19 cellular contexts compared by ENCODE assay signal in genomic region chr4:78765607-78766006, GRCh38. TPM values are rescaled to one million over a fixed set of nuclear protein-coding genes. Genes with fewer than 3 reads are reported as not detected.
DNase-seq lines count a peak whose midpoint lies in the region; ATAC-seq, FAIRE-seq and TF ChIP-seq lines count a peak whose summit lies in the region.
"Had no signal": no experiment of that assay in that cellular context is flagged by ENCODE, and none has a peak within 500 bp of the region (broad histone marks: within the 10 kb centered on the region; RNA-seq: fewer than 3 reads in every experiment).

No MANE protein-coding gene starts in this region.

- H3K27me3 ChIP-seq in keratinocyte (ENCODE audit: control insufficient read depth, extremely low read depth, insufficient read depth, low read length) = no peaks in the 10 kb centered on the region
- H3K27me3 ChIP-seq in ovary = no peaks in the 10 kb centered on the region
- no peaks in the 10 kb centered on the region for H3K27me3 ChIP-seq in naive thymus-derived CD4-positive, alpha-beta T cell (ENCODE audit: control insufficient read depth in 2 of 2, insufficient read depth in 2 of 2, low read length in 2 of 2)
- H3K27me3 ChIP-seq: SJSA1 had no signal

- WGBS in ovary, 3 donors = 2 to 5% (median 4%) methylated on average over 1 of the region's 1 CpG

- H3K4me1 ChIP-seq in OCI-LY7 (ENCODE audit: insufficient read depth, low read length, poor library complexity, severe bottlenecking) (peaks cover 33% of the 10 kb centered on the region), keratinocyte (ENCODE audit: control insufficient read depth, extremely low read depth, insufficient read depth, low read length) (peaks cover 20% of the 10 kb centered on the region), ovary (ENCODE audit: insufficient read depth) (no peaks in the 10 kb centered on the region)
- no peaks in the 10 kb centered on the region for H3K4me1 ChIP-seq in naive thymus-derived CD4-positive, alpha-beta T cell (ENCODE audit: control insufficient read depth in 2 of 2, insufficient read depth in 2 of 2, low read length in 2 of 2)

- ATAC-seq in activated naive CD8-positive, alpha-beta T cell treated with anti-CD3 and anti-CD28 coated beads, Interleukin-2, amount 50 U/mL, for 24 hours = no peak
- no peak for ATAC-seq in activated CD8-positive, alpha-beta T cell treated with anti-CD3 and anti-CD28 coated beads for 36 hours
- no peak for ATAC-seq in HG03025 (IDR thresholded peaks at IDR 0.05; ENCODE audit: low FRiP score, unreplicated experiment)
- no peak for ATAC-seq in naive thymus-derived CD4-positive, alpha-beta T cell

- POLR2A ChIA-PET in OCI-LY7 (lab: Charles Lee) = interaction anchor here (1.0 to 7.4 kb wide), 10 partner anchors 9 to 111 kb away, joined by 3 to 73 read pairs (median 4); no protein-coding TSS in a partner anchor
- POLR2A ChIA-PET in activated CD8-positive, alpha-beta T cell treated with anti-CD3 and anti-CD28 coated beads for 36 hours (lab: Charles Lee) = no interaction called here
- POLR2A ChIA-PET in naive thymus-derived CD4-positive, alpha-beta T cell (lab: Charles Lee) = no interaction called here

- peak overlapping the region; percentile 81 for H2AFZ ChIP-seq in OCI-LY7 (ENCODE audit: low read length)
- H2AFZ ChIP-seq in keratinocyte (ENCODE audit: control insufficient read depth, low read length) = no peak overlapping the region

- H3K27me3 Mint-ChIP-seq in activated naive CD8-positive, alpha-beta T cell treated with anti-CD3 and anti-CD28 coated beads, Interleukin-2, amount 50 U/mL, for 24 hours = no peaks in the 10 kb centered on the region
- H3K27me3 Mint-ChIP-seq in activated naive CD8-positive, alpha-beta T cell treated with anti-CD3 and anti-CD28 coated beads for 36 hours = no peaks in the 10 kb centered on the region
- H3K27me3 Mint-ChIP-seq in activated CD8-positive, alpha-beta T cell treated with anti-CD3 and anti-CD28 coated beads for 36 hours = peaks cover 3% of the 10 kb centered on the region
- peaks cover 0 to 6% (median 0%) of the 10 kb centered on the region in 5 donors for H3K27me3 Mint-ChIP-seq in naive thymus-derived CD4-positive, alpha-beta T cell
- H3K27me3 Mint-ChIP-seq: CD4-positive, alpha-beta memory T cell had no signal

- H3K36me3 Mint-ChIP-seq in activated naive CD8-positive, alpha-beta T cell treated with anti-CD3 and anti-CD28 coated beads, Interleukin-2, amount 50 U/mL, for 24 hours (ENCODE audit: low read depth) = no peaks in the 10 kb centered on the region
- no peaks in the 10 kb centered on the region for H3K36me3 Mint-ChIP-seq in activated naive CD8-positive, alpha-beta T cell treated with anti-CD3 and anti-CD28 coated beads for 36 hours
- H3K36me3 Mint-ChIP-seq in activated CD8-positive, alpha-beta T cell treated with anti-CD3 and anti-CD28 coated beads for 36 hours (ENCODE audit: low read depth) = no peaks in the 10 kb centered on the region
- H3K36me3 Mint-ChIP-seq in naive thymus-derived CD4-positive, alpha-beta T cell = peaks cover 0 to 2% (median 0%) of the 10 kb centered on the region in 5 donors
- H3K36me3 Mint-ChIP-seq: CD4-positive, alpha-beta memory T cell had no signal

- H3K4me2 ChIP-seq in OCI-LY7 (ENCODE audit: low read length) (peak overlapping the region; percentile 56), keratinocyte (ENCODE audit: control insufficient read depth, extremely low read depth, insufficient read depth, low read depth, low read length) (no peak overlapping the region)

- H3K4me3 ChIP-seq in OCI-LY7 (ENCODE audit: low read depth, low read length, poor library complexity, severe bottlenecking) (no peak overlapping the region), keratinocyte (ENCODE audit: control insufficient read depth in 2 of 3, extremely low read depth in 1 of 3, insufficient read depth in 2 of 3, low read depth in 1 of 3, low read length in 3 of 3) (no peak overlapping the region), ovary (no peak overlapping the region)
- H3K4me3 ChIP-seq in naive thymus-derived CD4-positive, alpha-beta T cell (ENCODE audit: low read length) = no peak overlapping the region
- H3K4me3 ChIP-seq: SJSA1 had no signal

- peak; percentile 36 for FAIRE-seq in keratinocyte (lab: Jason Lieb, UNC)

- no TSS peak for BruUV-seq in OCI-LY7 (replicated peaks; lab: Mats Ljungman, UMichigan)

- H4K20me1 ChIP-seq in OCI-LY7 (ENCODE audit: insufficient read depth, low read length) = no peaks in the 10 kb centered on the region
- H4K20me1 ChIP-seq in keratinocyte (ENCODE audit: control insufficient read depth, extremely low read depth, insufficient read depth, low read length) = no peaks in the 10 kb centered on the region

- dilution Hi-C loops in keratinocyte (cut with MboI; ENCODE audit: extremely low pct_ligation_motif_present, low sequenced_read_pairs) = no loop called here

- no peak for TF ChIP-seq POLR2A in ovary (IDR thresholded peaks at IDR 0.05)

- CTCF ChIA-PET in OCI-LY7 (lab: Charles Lee; ENCODE audit: unreplicated experiment) = interaction anchor here (1.1 kb wide), 1 partner anchor 15 kb away, joined by 3 read pairs; no protein-coding TSS in a partner anchor
- CTCF ChIA-PET in activated CD8-positive, alpha-beta T cell treated with anti-CD3 and anti-CD28 coated beads for 36 hours (lab: Charles Lee) = interaction anchor here (1.1 kb wide), 1 partner anchor 9 kb away, joined by 3 read pairs; no protein-coding TSS in a partner anchor
- CTCF ChIA-PET in naive thymus-derived CD4-positive, alpha-beta T cell (lab: Charles Lee) = no interaction called here

- intact Hi-C loops in OCI-LY7 (cut with micrococcal nuclease; ENCODE audit: unreplicated experiment) (no loop called here), ovary (cut with DNase I) (no loop called here)
- intact Hi-C loops in activated CD8-positive, alpha-beta T cell treated with anti-CD3 and anti-CD28 coated beads for 36 hours (cut with micrococcal nuclease) = no loop called here
- intact Hi-C loops in naive thymus-derived CD4-positive, alpha-beta T cell (cut with micrococcal nuclease) = no loop called here

- H3K4me1 Mint-ChIP-seq in activated naive CD8-positive, alpha-beta T cell treated with anti-CD3 and anti-CD28 coated beads, Interleukin-2, amount 50 U/mL, for 24 hours = peaks cover 29% of the 10 kb centered on the region
- H3K4me1 Mint-ChIP-seq in activated naive CD8-positive, alpha-beta T cell treated with anti-CD3 and anti-CD28 coated beads for 36 hours = peaks cover 31% of the 10 kb centered on the region
- H3K4me1 Mint-ChIP-seq in activated CD8-positive, alpha-beta T cell treated with anti-CD3 and anti-CD28 coated beads for 36 hours (ENCODE audit: low read depth) = peaks cover 23% of the 10 kb centered on the region
- peaks cover 0 to 19% (median 3%) of the 10 kb centered on the region in 7 donors for H3K4me1 Mint-ChIP-seq in naive thymus-derived CD4-positive, alpha-beta T cell
- H3K4me1 Mint-ChIP-seq: CD4-positive, alpha-beta memory T cell had no signal

- H3K36me3 ChIP-seq in OCI-LY7 (ENCODE audit: insufficient read depth, low read length) (no peaks in the 10 kb centered on the region), keratinocyte (ENCODE audit: control insufficient read depth in 2 of 2, extremely low read depth in 1 of 2, insufficient read depth in 2 of 2, low read length in 2 of 2) (no peaks in the 10 kb centered on the region), ovary (no peaks in the 10 kb centered on the region)
- H3K36me3 ChIP-seq in naive thymus-derived CD4-positive, alpha-beta T cell (ENCODE audit: control insufficient read depth in 2 of 3, insufficient read depth in 3 of 3, low read length in 3 of 3) = no peaks in the 10 kb centered on the region
- H3K36me3 ChIP-seq: SJSA1 had no signal

- H3K27ac ChIP-seq in OCI-LY7 (ENCODE audit: low read depth, low read length, poor library complexity, severe bottlenecking) (peak overlapping the region; percentile 53), keratinocyte (ENCODE audit: control insufficient read depth, insufficient read depth, low read length) (no peak overlapping the region), ovary (no peak overlapping the region)
- H3K27ac ChIP-seq in naive thymus-derived CD4-positive, alpha-beta T cell (ENCODE audit: low read depth, low read length) = no peak overlapping the region
- H3K27ac ChIP-seq: SJSA1 had no signal

- no peaks in the 10 kb centered on the region for H3K9me2 ChIP-seq in OCI-LY7 (ENCODE audit: insufficient read depth, low read length)

- H3K9me3 ChIP-seq in OCI-LY7 (ENCODE audit: low read length) (no peaks in the 10 kb centered on the region), keratinocyte (ENCODE audit: control insufficient read depth, low read depth, low read length) (no peaks in the 10 kb centered on the region), ovary (no peaks in the 10 kb centered on the region)
- H3K9me3 ChIP-seq in naive thymus-derived CD4-positive, alpha-beta T cell (ENCODE audit: control insufficient read depth in 2 of 3, low read length in 3 of 3) = no peaks in the 10 kb centered on the region
- H3K9me3 ChIP-seq: SJSA1 had no signal

- no peak overlapping the region for H3K9ac ChIP-seq in keratinocyte (ENCODE audit: control insufficient read depth, extremely low read depth, insufficient read depth, low read length)

- no peak for DNase-seq in activated naive CD8-positive, alpha-beta T cell treated with anti-CD3 and anti-CD28 coated beads, Interleukin-2, amount 50 U/mL, for 24 hours
- DNase-seq in activated naive CD8-positive, alpha-beta T cell treated with anti-CD3 and anti-CD28 coated beads for 36 hours = no peak
- DNase-seq in OCI-LY7 (ENCODE audit: low spot score) (no peak), keratinocyte (ENCODE audit: low read depth, low spot score) (no peak), ovary (no peak)
- no peak for DNase-seq in activated CD8-positive, alpha-beta T cell treated with anti-CD3 and anti-CD28 coated beads for 36 hours
- DNase-seq in naive thymus-derived CD4-positive, alpha-beta T cell = no peak
- DNase-seq: 8988T; Calu3; CD4-positive, alpha-beta memory T cell; DMS53; H7; MV-4-11; NCI-H1417; NCI-H187 treated with DMSO at 0.1 percent for 48 hours; NCI-H69; NK-92 treated with Interleukin-12 subunit alpha and Interleukin-12 subunit beta, amount 100 ng/mL, for 24 hours had no signal

- no peaks in the 10 kb centered on the region for H3K9me3 Mint-ChIP-seq in activated naive CD8-positive, alpha-beta T cell treated with anti-CD3 and anti-CD28 coated beads, Interleukin-2, amount 50 U/mL, for 24 hours
- no peaks in the 10 kb centered on the region for H3K9me3 Mint-ChIP-seq in activated naive CD8-positive, alpha-beta T cell treated with anti-CD3 and anti-CD28 coated beads for 36 hours
- H3K9me3 Mint-ChIP-seq in activated CD8-positive, alpha-beta T cell treated with anti-CD3 and anti-CD28 coated beads for 36 hours = no peaks in the 10 kb centered on the region
- H3K9me3 Mint-ChIP-seq in naive thymus-derived CD4-positive, alpha-beta T cell = no peaks in the 10 kb centered on the region
- H3K9me3 Mint-ChIP-seq: CD4-positive, alpha-beta memory T cell had no signal

- no peak for TF ChIP-seq EP300 in ovary (IDR thresholded peaks at IDR 0.05)

- H3K27ac Mint-ChIP-seq in activated naive CD8-positive, alpha-beta T cell treated with anti-CD3 and anti-CD28 coated beads, Interleukin-2, amount 50 U/mL, for 24 hours = peak overlapping the region; percentile 21
- no peak overlapping the region for H3K27ac Mint-ChIP-seq in activated naive CD8-positive, alpha-beta T cell treated with anti-CD3 and anti-CD28 coated beads for 36 hours
- no peak overlapping the region for H3K27ac Mint-ChIP-seq in activated CD8-positive, alpha-beta T cell treated with anti-CD3 and anti-CD28 coated beads for 36 hours
- no peak overlapping the region for H3K27ac Mint-ChIP-seq in naive thymus-derived CD4-positive, alpha-beta T cell
- H3K27ac Mint-ChIP-seq: CD4-positive, alpha-beta memory T cell had no signal

- no peaks in the 10 kb centered on the region for H3K79me2 ChIP-seq in OCI-LY7 (ENCODE audit: insufficient read depth, low read depth, low read length)
- H3K79me2 ChIP-seq in keratinocyte (ENCODE audit: control insufficient read depth, insufficient read depth, low read length) = no peaks in the 10 kb centered on the region

- no peaks in the 10 kb centered on the region for H3K9me1 ChIP-seq in keratinocyte (ENCODE audit: control insufficient read depth, extremely low read depth, insufficient read depth, low read length)

- H3K4me3 Mint-ChIP-seq in activated naive CD8-positive, alpha-beta T cell treated with anti-CD3 and anti-CD28 coated beads, Interleukin-2, amount 50 U/mL, for 24 hours = no peak overlapping the region
- H3K4me3 Mint-ChIP-seq in activated naive CD8-positive, alpha-beta T cell treated with anti-CD3 and anti-CD28 coated beads for 36 hours = no peak overlapping the region
- no peak overlapping the region for H3K4me3 Mint-ChIP-seq in activated CD8-positive, alpha-beta T cell treated with anti-CD3 and anti-CD28 coated beads for 36 hours
- no peak overlapping the region for H3K4me3 Mint-ChIP-seq in naive thymus-derived CD4-positive, alpha-beta T cell
- H3K4me3 Mint-ChIP-seq: CD4-positive, alpha-beta memory T cell had no signal

- TF ChIP-seq CTCF in OCI-LY7 (conservative IDR thresholded peaks at IDR 0.05; ENCODE audit: low read length) (no peak), keratinocyte (optimal IDR thresholded peaks at IDR 0.05 in 1 of 3, IDR thresholded peaks at IDR 0.05 in 1 of 3, conservative IDR thresholded peaks at IDR 0.05 in 1 of 3; ENCODE audit: extremely low read depth in 1 of 3, insufficient read depth in 2 of 3, low read length in 3 of 3) (no peak), ovary (IDR thresholded peaks at IDR 0.05) (no peak)
- TF ChIP-seq CTCF in activated CD8-positive, alpha-beta T cell treated with anti-CD3 and anti-CD28 coated beads for 36 hours (IDR thresholded peaks at IDR 0.05) = no peak

RNA-seq across cellular contexts. Expression of gene BMP2K, which starts 10.5 kb away (rescaled TPM):
- total RNA-seq in activated naive CD8-positive, alpha-beta T cell treated with anti-CD3 and anti-CD28 coated beads for 36 hours = 10 to 100 TPM; 18.1 to 19.3 TPM
- 26.1 and 43.4 TPM in 2 replicates for total RNA-seq in OCI-LY7 (2014; rRNA removed; shearing (Covaris generic))
- total RNA-seq in OCI-LY7 (2022) = 61.1 and 66.1 TPM in 2 replicates
- 27.0 to 35.4 TPM (median 27.4 TPM) in 3 replicates for polyA plus RNA-seq in keratinocyte
- polyA plus RNA-seq in keratinocyte (2011; ENCODE audit: low read depth) = 14.7 TPM
- polyA plus RNA-seq in keratinocyte (2011; cell fraction: cytosol; rRNA removed) = 15.6 and 34.6 TPM in 2 replicates
- 47.4 and 54.9 TPM in 2 replicates for polyA plus RNA-seq in keratinocyte (2011; cell fraction: nucleus; rRNA removed)
- polyA plus RNA-seq in keratinocyte (2012; ENCODE audit: low replicate concordance) = 16.2 and 18.1 TPM in 2 replicates
- 11.7 to 79.7 TPM (median 41.1 TPM) in 3 replicates for polyA minus RNA-seq in keratinocyte
- 25.5 TPM for polyA minus RNA-seq in keratinocyte (2011; cell fraction: cytosol; rRNA and poly(A)+ RNA removed)
- 53.0 and 90.6 TPM in 2 replicates for polyA minus RNA-seq in keratinocyte (2011; cell fraction: nucleus; rRNA and poly(A)+ RNA removed)
- total RNA-seq in ovary = 10 to 100 TPM; 15.7 to 57.3 (median 27.9) TPM
- 10 to 100 TPM in 1 of 2 donors, 1 to 10 TPM in 1; 4.8 to 20.4 TPM for polyA plus RNA-seq in ovary
- total RNA-seq in activated CD8-positive, alpha-beta T cell treated with anti-CD3 and anti-CD28 coated beads for 36 hours = 10 to 100 TPM; 10.3 to 12.4 TPM
- total RNA-seq in naive thymus-derived CD4-positive, alpha-beta T cell = 10 to 100 TPM; 13.3 to 25.6 (median 17.1) TPM
- 1 to 10 TPM; 3.1 to 3.8 TPM for polyA plus RNA-seq in naive thymus-derived CD4-positive, alpha-beta T cell
